Comparison of ENCODE assay signal across 8 cellular contexts in genomic region chr16:3023415-3023668, GRCh38. TPM values are rescaled to one million over a fixed set of nuclear protein-coding genes. Genes with fewer than 3 reads are reported as not detected.
DNase-seq lines count a peak whose midpoint lies in the region; ATAC-seq and TF ChIP-seq lines count a peak whose summit lies in the region.

No MANE protein-coding gene starts in this region.

- peak overlapping the region; percentile 84 to 99 for H3K9ac ChIP-seq in stomach smooth muscle (ENCODE audit: low read length in 2 of 2)

- H3K4me1 ChIP-seq in body of pancreas (peaks cover 72% of the 10 kb centered on the region), stomach smooth muscle (ENCODE audit: control insufficient read depth, insufficient read depth, low read length) (peaks cover 41% of the 10 kb centered on the region)

- peak; percentile 23 for DNase-seq in NCI-H2196 (lab: John Stamatoyannopoulos, UW; ENCODE audit: unreplicated experiment)
- no peak for DNase-seq in NCI-H2196 treated with DMSO at 0.1 percent for 48 hours (lab: John Stamatoyannopoulos, UW; ENCODE audit: unreplicated experiment)
- DNase-seq in NCI-H446 (lab: John Stamatoyannopoulos, UW) = peak; percentile 57 to 70
- peak; percentile 68 to 76 (median 74) for DNase-seq in body of pancreas
- no peak for DNase-seq in NCI-H128 (lab: John Stamatoyannopoulos, UW; ENCODE audit: unreplicated experiment)
- DNase-seq in SIG-M5 (lab: John Stamatoyannopoulos, UW) = no peak

- H3K27me3 ChIP-seq in body of pancreas (no peaks in the 10 kb centered on the region), layer of hippocampus (ENCODE audit: control insufficient read depth, insufficient read depth, low read length) (peaks cover under 1% of the 10 kb centered on the region), stomach smooth muscle (ENCODE audit: control insufficient read depth in 1 of 2, insufficient read depth in 2 of 2, low read length in 2 of 2) (peaks cover 4 to 6% of the 10 kb centered on the region in 2 donors)

- no peak for TF ChIP-seq CTCF in body of pancreas (IDR thresholded peaks at IDR 0.05)

- no peaks in the 10 kb centered on the region for H3K9me3 ChIP-seq in body of pancreas
- H3K9me3 ChIP-seq in stomach smooth muscle (ENCODE audit: control insufficient read depth in 2 of 2, low read length in 2 of 2) = no peaks in the 10 kb centered on the region

- H3K27ac ChIP-seq in body of pancreas (peak overlapping the region; percentile 98 to 100 (median 100)), layer of hippocampus (ENCODE audit: low read depth, low read length) (peak overlapping the region; percentile 94), stomach smooth muscle (ENCODE audit: low read length) (peak overlapping the region; percentile 93)

- peaks cover 0 to 3% of the 10 kb centered on the region in 2 donors for H3K36me3 ChIP-seq in body of pancreas (replicated peaks in 1 of 2; ENCODE audit: insufficient read depth in 1 of 2, low read depth in 2 of 2)
- peaks cover 9 to 11% of the 10 kb centered on the region in 2 donors for H3K36me3 ChIP-seq in stomach smooth muscle (ENCODE audit: control insufficient read depth in 2 of 2, insufficient read depth in 2 of 2, low read length in 2 of 2)

- peak; percentile 0 for ATAC-seq in body of pancreas

- H3K4me3 ChIP-seq in body of pancreas = no peak overlapping the region
- H3K4me3 ChIP-seq in stomach smooth muscle (ENCODE audit: low read length in 2 of 2) = peak overlapping the region; percentile 79 to 89

- no peak for TF ChIP-seq POLR2A in body of pancreas (IDR thresholded peaks at IDR 0.05)

- WGBS in body of pancreas, 2 donors = 31% methylated on average over 6 of the region's 6 CpGs; no CpG with 5 or more reads in 1 of the 2 donors

- intact Hi-C loops in body of pancreas (cut with DNase I) = no loop called here

RNA-seq across cellular contexts. Expression of gene HCFC1R1, which starts 0.4 kb away (rescaled TPM):
- 10 to 100 TPM in 1 of 2 donors, 1 to 10 TPM in 1; 6.9 to 15.3 TPM for total RNA-seq in body of pancreas

RNA-seq across cellular contexts. Expression of gene THOC6, which starts 0.5 kb away (rescaled TPM):
- total RNA-seq in body of pancreas = 10 to 100 TPM; 11.7 to 21.8 TPM

RNA-seq across cellular contexts. Expression of gene TNFRSF12A, which starts 3.2 kb away (rescaled TPM):
- 100 to 1,000 TPM; 132 to 229 TPM for total RNA-seq in body of pancreas

RNA-seq across cellular contexts. Expression of gene CLDN6, which starts 5.4 kb away (rescaled TPM):
- total RNA-seq in body of pancreas = under 1 TPM; 0.33 to 0.78 TPM

RNA-seq across cellular contexts. Expression of gene CLDN9, which starts 10.6 kb away (rescaled TPM):
- total RNA-seq in body of pancreas = 10 to 100 TPM in 1 of 2 donors, 1 to 10 TPM in 1; 4.7 to 11.2 TPM

Comparison
In these comparisons a context has a peak if more than half of its experiments do, and no peak if none do; other contexts are left out.
1. DNase-seq: peak in NCI-H2196 (single experiment), NCI-H446 (2 of 2) and body of pancreas (4 of 4); none in NCI-H2196 treated with DMSO at 0.1 percent for 48 hours (single experiment), NCI-H128 (single experiment) and SIG-M5 (single experiment).
2. H3K4me3 ChIP-seq: peak in stomach smooth muscle (2 of 2); none in body of pancreas (0 of 2).
3. Peak in every context shown above with its lines, with median percentiles within 50 percentile points of each other: H3K27ac ChIP-seq.